In genomic region chr2:110687775-110688484, GRCh38 we compare ENCODE assay signal across 5 cellular contexts. TPM values are rescaled to one million over a fixed set of nuclear protein-coding genes. Genes with fewer than 3 reads are reported as not detected.
"Had no signal": no experiment of that assay in that cellular context is flagged by ENCODE, and none has a peak within 500 bp of the region (broad histone marks: within the 10 kb centered on the region; RNA-seq: fewer than 3 reads in every experiment).

No MANE protein-coding gene starts in this region.

RNA-seq across cellular contexts. Expression of gene BUB1, which starts 10.1 kb away (rescaled TPM):
- total RNA-seq: ascending aorta had no signal

RNA-seq across cellular contexts. Expression of gene ACOXL, which starts 44.4 kb away (rescaled TPM):
- total RNA-seq: activated CD8-positive, alpha-beta T cell treated with anti-CD3 and anti-CD28 coated beads, Interleukin-2, amount 10 ng/mL, durations not matched to agents 7 days and 5 days; activated naive CD8-positive, alpha-beta T cell treated with anti-CD3 and anti-CD28 coated beads, Interleukin-2, amount 10 ng/mL, durations not matched to agents 7 days and 5 days; ascending aorta; RPMI7951; SJCRH30 had no signal
